Comparison of ENCODE assay signal across 8 cellular contexts in genomic region chr9:128372188-128372641, GRCh38. TPM values are rescaled to one million over a fixed set of nuclear protein-coding genes. Genes with fewer than 3 reads are reported as not detected.
DNase-seq lines count a peak whose midpoint lies in the region; ATAC-seq and TF ChIP-seq lines count a peak whose summit lies in the region.

No MANE protein-coding gene starts in this region.

- H3K9ac ChIP-seq in HUES6 (ENCODE audit: low read length): peak overlapping the region; percentile 93

- H3K27ac Mint-ChIP-seq in type B pancreatic cell: peak overlapping the region; percentile 98

- intact Hi-C loops in lower lobe of right lung (cut with DNase I): no loop called here

- H3K4me1 ChIP-seq in ACC112 (ENCODE audit: control insufficient read depth, insufficient read depth, low read length, unreplicated experiment) (peaks cover 19% of the 10 kb centered on the region), HUES6 (ENCODE audit: control insufficient read depth, insufficient read depth, low read length) (peaks cover 9% of the 10 kb centered on the region), lower lobe of right lung (peaks cover 21% of the 10 kb centered on the region)

- in situ Hi-C loops in brain microvascular endothelial cell (cut with HindIII; ENCODE audit: low pct_ligation_motif_present, low sequenced_read_pairs): no loop called here

- no peaks in the 10 kb centered on the region for H3K36me3 Mint-ChIP-seq in type B pancreatic cell

- peaks cover 29% of the 10 kb centered on the region for H3K4me1 Mint-ChIP-seq in type B pancreatic cell (ENCODE audit: unreplicated experiment)

- no peaks in the 10 kb centered on the region for H3K9me3 Mint-ChIP-seq in type B pancreatic cell

- H3K27ac ChIP-seq in ACC112 (ENCODE audit: low read depth, low read length): peak overlapping the region; percentile 86
- H3K27ac ChIP-seq in HUES6 (ENCODE audit: low read depth, low read length): no peak overlapping the region
- H3K27ac ChIP-seq in brain microvascular endothelial cell: peak overlapping the region; percentile 88
- H3K27ac ChIP-seq in lower lobe of right lung: peak overlapping the region; percentile 93

- peak overlapping the region; percentile 95 for H3K4me3 ChIP-seq in ACC112 (ENCODE audit: low read depth, low read length)
- peak overlapping the region; percentile 99 for H3K4me3 ChIP-seq in HUES6 (ENCODE audit: low read depth, low read length)
- H3K4me3 ChIP-seq in brain microvascular endothelial cell (ENCODE audit: low read depth, low read length): peak overlapping the region; percentile 100
- H3K4me3 ChIP-seq in lower lobe of right lung: peak overlapping the region; percentile 72

- DNase-seq in brain microvascular endothelial cell (no peak), lower lobe of right lung (no peak), type B pancreatic cell (ENCODE audit: extremely low spot score, unreplicated experiment) (no peak), activated gamma-delta T cell (lab: John Stamatoyannopoulos, UW) (no peak), NCI-H1694 treated with DMSO at 0.1 percent for 48 hours (lab: John Stamatoyannopoulos, UW) (no peak)

- no peak overlapping the region for H2AFZ ChIP-seq in ACC112 (ENCODE audit: low read length, unreplicated experiment)

- ATAC-seq in lower lobe of right lung: no peak
- no peak for ATAC-seq in HG03469 (IDR thresholded peaks at IDR 0.05; ENCODE audit: unreplicated experiment)

- H3K9me3 ChIP-seq in HUES6 (ENCODE audit: control insufficient read depth, insufficient read depth, low read depth, low read length) (no peaks in the 10 kb centered on the region), lower lobe of right lung (no peaks in the 10 kb centered on the region)

- peak overlapping the region; percentile 99 for H3K4me3 Mint-ChIP-seq in type B pancreatic cell

- H3K27me3 ChIP-seq in ACC112 (ENCODE audit: insufficient read depth, low read length) (no peaks in the 10 kb centered on the region), HUES6 (ENCODE audit: control insufficient read depth, insufficient read depth, low read length) (peaks cover 7% of the 10 kb centered on the region), brain microvascular endothelial cell (replicated peaks) (no peaks in the 10 kb centered on the region), lower lobe of right lung (ENCODE audit: low read depth) (no peaks in the 10 kb centered on the region)

- TF ChIP-seq CTCF in brain microvascular endothelial cell (IDR thresholded peaks at IDR 0.05; ENCODE audit: low read depth, low read length, missing control alignments) (no peak), lower lobe of right lung (IDR thresholded peaks at IDR 0.05) (no peak), type B pancreatic cell (conservative IDR thresholded peaks at IDR 0.05) (no peak)

- H3K79me2 ChIP-seq in ACC112 (ENCODE audit: control insufficient read depth, insufficient read depth, low read length, unreplicated experiment): peaks cover 47% of the 10 kb centered on the region

- H3K36me3 ChIP-seq in ACC112 (ENCODE audit: insufficient read depth, low read length) (no peaks in the 10 kb centered on the region), HUES6 (ENCODE audit: control insufficient read depth, insufficient read depth, low read length) (0 out of 2 replicates have a peak, but pooled peaks cover 6% of the 10 kb centered on the region), brain microvascular endothelial cell (replicated peaks) (no peaks in the 10 kb centered on the region), lower lobe of right lung (peaks cover 18% of the 10 kb centered on the region)

- no peaks in the 10 kb centered on the region for H3K27me3 Mint-ChIP-seq in type B pancreatic cell

RNA-seq across cellular contexts. Expression of gene URM1, which starts 1.0 kb away (rescaled TPM):
- total RNA-seq in lower lobe of right lung: 49.0 TPM
- total RNA-seq in type B pancreatic cell (ENCODE audit: low replicate concordance): 56.1 and 60.3 TPM in 2 replicates

RNA-seq across cellular contexts. Expression of gene SLC27A4, which starts 31.9 kb away (rescaled TPM):
- total RNA-seq in lower lobe of right lung (19.5 TPM), type B pancreatic cell (ENCODE audit: low replicate concordance) (42.2 and 47.2 TPM in 2 replicates)

RNA-seq across cellular contexts. Expression of gene CERCAM, which starts 48.4 kb away (rescaled TPM):
- total RNA-seq in lower lobe of right lung (11.2 TPM), type B pancreatic cell (ENCODE audit: low replicate concordance) (47.3 and 60.8 TPM in 2 replicates)

RNA-seq across cellular contexts. Expression of gene COQ4, which starts 49.6 kb away (rescaled TPM):
- total RNA-seq in lower lobe of right lung (35.9 TPM), type B pancreatic cell (ENCODE audit: low replicate concordance) (58.5 and 60.5 TPM in 2 replicates)

RNA-seq across cellular contexts. Expression of gene TRUB2, which starts 50.0 kb away (rescaled TPM):
- 18.1 TPM for total RNA-seq in lower lobe of right lung
- total RNA-seq in type B pancreatic cell (ENCODE audit: low replicate concordance): 32.9 and 40.4 TPM in 2 replicates
